Comparison of ENCODE assay signal across 14 cellular contexts in the genomic region with DNA sequence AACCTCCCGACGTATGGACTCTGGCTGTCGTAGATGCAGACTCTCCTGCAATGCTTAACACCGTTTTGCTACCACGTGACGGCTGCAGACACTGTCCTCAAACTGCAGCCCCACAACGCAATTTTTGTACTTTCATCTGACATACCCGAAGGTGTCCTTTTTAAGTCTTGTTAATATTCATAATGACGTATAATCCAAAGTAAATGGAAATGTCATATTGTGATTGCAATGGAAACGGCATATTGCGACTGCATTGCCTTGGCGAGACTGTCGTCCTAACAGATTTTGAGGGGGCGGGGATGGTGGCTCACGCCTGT.
A peak's percentile ranks its signal among the peaks of the same experiment; 100 is the strongest.
DNase-seq lines count a peak whose midpoint lies in the region; ATAC-seq and TF ChIP-seq lines count a peak whose summit lies in the region.
"Had no signal": no experiment of that assay in that cellular context is flagged by ENCODE, and none has a peak within 500 bp of the region (broad histone marks: within the 10 kb centered on the region; RNA-seq: fewer than 3 reads in every experiment).

No MANE protein-coding gene starts in this region.

- 45% methylated on average over 15 of the region's 15 CpGs for WGBS in heart right ventricle, 2 donors

- intact Hi-C loops in heart right ventricle (cut with DNase I): loop anchor here in 1 of 10 donors (10.0 kb wide), 1 partner anchor 140 kb away; no protein-coding TSS in a partner anchor

- H3K4me2 ChIP-seq in SU-DHL-6 (ENCODE audit: low read depth, low read length, poor library complexity, severe bottlenecking): peak overlapping the region; percentile 50

- peaks cover 7% of the 10 kb centered on the region for H3K4me1 Mint-ChIP-seq in activated naive CD4-positive, alpha-beta T cell treated with anti-CD3 and anti-CD28 coated beads, Interleukin-2, amount 50 U/mL, for 24 hours
- no peaks in the 10 kb centered on the region for H3K4me1 Mint-ChIP-seq in glutamatergic neuron (ENCODE audit: low read depth, unreplicated experiment)
- H3K4me1 Mint-ChIP-seq in stimulated activated memory B cell treated with anti-CD40 and anti-IgM and Interleukin-4, amounts not matched to agents 10 μg/mL and 1 μg/mL and 100 μg/mL, for 72 hours: peaks cover 38% of the 10 kb centered on the region

- H3K9ac ChIP-seq in SU-DHL-6 (ENCODE audit: low read length): peak overlapping the region; percentile 47; the same call in 1 of the 2 replicates

- no peaks in the 10 kb centered on the region for H3K9me2 ChIP-seq in SU-DHL-6 (replicated peaks; ENCODE audit: insufficient read depth, low read length)

- H3K27ac ChIP-seq in SU-DHL-6 (ENCODE audit: low read depth, low read length) (peak overlapping the region; percentile 85), heart right ventricle (no peak overlapping the region)
- H3K27ac ChIP-seq: thyroid gland had no signal

- H3K27me3 Mint-ChIP-seq in activated naive CD4-positive, alpha-beta T cell treated with anti-CD3 and anti-CD28 coated beads, Interleukin-2, amount 50 U/mL, for 24 hours: no peaks in the 10 kb centered on the region
- peaks cover 2% of the 10 kb centered on the region for H3K27me3 Mint-ChIP-seq in glutamatergic neuron (ENCODE audit: unreplicated experiment)
- H3K27me3 Mint-ChIP-seq in stimulated activated memory B cell treated with anti-CD40 and anti-IgM and Interleukin-4, amounts not matched to agents 10 μg/mL and 1 μg/mL and 100 μg/mL, for 72 hours: no peaks in the 10 kb centered on the region

- DNase-seq in activated naive CD4-positive, alpha-beta T cell treated with anti-CD3 and anti-CD28 coated beads, Interleukin-2, amount 50 U/mL, for 72 hours (ENCODE audit: low spot score in 2 of 2): no peak
- DNase-seq in glutamatergic neuron (no peak), COLO829 (ENCODE audit: low spot score) (no peak), heart right ventricle (no peak)
- DNase-seq: ACHN, cerebellar nuclear complex, NCI-H2029 treated with DMSO at 0.1 percent for 48 hours had no signal

- no peaks in the 10 kb centered on the region for H3K79me2 ChIP-seq in SU-DHL-6 (ENCODE audit: insufficient read depth, low read length)

- peaks cover 0 to 21% (median 5%) of the 10 kb centered on the region in 9 donors for H3K4me1 ChIP-seq in heart right ventricle

- ATAC-seq in activated naive CD4-positive, alpha-beta T cell treated with anti-CD3 and anti-CD28 coated beads, Interleukin-2, amount 50 U/mL, for 72 hours: no peak
- no peak for ATAC-seq in stimulated activated memory B cell treated with anti-CD40 and anti-IgM and Interleukin-4, amounts not matched to agents 10 μg/mL and 1 μg/mL and 100 μg/mL, for 72 hours
- ATAC-seq in HG03432 (IDR thresholded peaks at IDR 0.05; ENCODE audit: unreplicated experiment): no peak
- no peak for ATAC-seq in heart right ventricle

- H3K9me3 ChIP-seq in SU-DHL-6 (ENCODE audit: insufficient read depth, low read length) (no peaks in the 10 kb centered on the region), heart right ventricle (no peaks in the 10 kb centered on the region)
- H3K9me3 ChIP-seq: mucosa of descending colon, thyroid gland had no signal

- no peak overlapping the region for H3K4me3 ChIP-seq in SU-DHL-6 (ENCODE audit: insufficient read depth, low read length, poor library complexity, severe bottlenecking)
- H3K4me3 ChIP-seq in heart right ventricle: peak overlapping the region in 3 of 10 donors; percentile 16 to 41 (median 25)
- H3K4me3 ChIP-seq: mucosa of descending colon, thyroid gland had no signal

- H3K27ac Mint-ChIP-seq in activated naive CD4-positive, alpha-beta T cell treated with anti-CD3 and anti-CD28 coated beads, Interleukin-2, amount 50 U/mL, for 24 hours: no peak overlapping the region
- no peak overlapping the region for H3K27ac Mint-ChIP-seq in activated naive CD4-positive, alpha-beta T cell treated with anti-CD3 and anti-CD28 coated beads, Interleukin-2, amount 50 U/mL, for 72 hours
- H3K27ac Mint-ChIP-seq in glutamatergic neuron (ENCODE audit: unreplicated experiment): no peak overlapping the region
- peak overlapping the region; percentile 80 for H3K27ac Mint-ChIP-seq in stimulated activated memory B cell treated with anti-CD40 and anti-IgM and Interleukin-4, amounts not matched to agents 10 μg/mL and 1 μg/mL and 100 μg/mL, for 72 hours
- H3K27ac Mint-ChIP-seq: progenitor cell of endocrine pancreas had no signal

- TF ChIP-seq CTCF in SU-DHL-6 (IDR thresholded peaks at IDR 0.05; ENCODE audit: insufficient read depth, low read length, poor library complexity, severe bottlenecking): no peak
- TF ChIP-seq CTCF in glutamatergic neuron (IDR thresholded peaks at IDR 0.05; ENCODE audit: partially characterized antibody, unreplicated experiment): peak; percentile 27
- no peak for TF ChIP-seq CTCF in heart right ventricle (IDR thresholded peaks at IDR 0.05)

- H3F3A ChIP-seq in SU-DHL-6 (ENCODE audit: insufficient read depth): peaks cover 21% of the 10 kb centered on the region; the same call in 1 of the 2 replicates

- no peaks in the 10 kb centered on the region for H3K36me3 Mint-ChIP-seq in activated naive CD4-positive, alpha-beta T cell treated with anti-CD3 and anti-CD28 coated beads, Interleukin-2, amount 50 U/mL, for 24 hours
- H3K36me3 Mint-ChIP-seq in activated naive CD4-positive, alpha-beta T cell treated with anti-CD3 and anti-CD28 coated beads, Interleukin-2, amount 50 U/mL, for 72 hours: no peaks in the 10 kb centered on the region
- no peaks in the 10 kb centered on the region for H3K36me3 Mint-ChIP-seq in glutamatergic neuron (ENCODE audit: unreplicated experiment)
- H3K36me3 Mint-ChIP-seq in stimulated activated memory B cell treated with anti-CD40 and anti-IgM and Interleukin-4, amounts not matched to agents 10 μg/mL and 1 μg/mL and 100 μg/mL, for 72 hours: no peaks in the 10 kb centered on the region

- H3K27me3 ChIP-seq in SU-DHL-6 (ENCODE audit: low read length): no peaks in the 10 kb centered on the region
- H3K27me3 ChIP-seq in heart right ventricle: peaks cover 0 to 57% (median 22%) of the 10 kb centered on the region in 7 donors
- H3K27me3 ChIP-seq: thyroid gland had no signal

- H3K9me3 Mint-ChIP-seq in activated naive CD4-positive, alpha-beta T cell treated with anti-CD3 and anti-CD28 coated beads, Interleukin-2, amount 50 U/mL, for 24 hours: no peaks in the 10 kb centered on the region
- peaks cover 0 to 3% of the 10 kb centered on the region in 2 donors for H3K9me3 Mint-ChIP-seq in activated naive CD4-positive, alpha-beta T cell treated with anti-CD3 and anti-CD28 coated beads, Interleukin-2, amount 50 U/mL, for 72 hours
- H3K9me3 Mint-ChIP-seq in glutamatergic neuron (ENCODE audit: unreplicated experiment): peaks cover 2% of the 10 kb centered on the region
- H3K9me3 Mint-ChIP-seq in stimulated activated memory B cell treated with anti-CD40 and anti-IgM and Interleukin-4, amounts not matched to agents 10 μg/mL and 1 μg/mL and 100 μg/mL, for 72 hours: no peaks in the 10 kb centered on the region

- no peaks in the 10 kb centered on the region for H4K20me1 ChIP-seq in SU-DHL-6 (ENCODE audit: low read depth, low read length)

- H2AFZ ChIP-seq in SU-DHL-6 (ENCODE audit: low read depth, low read length, severe bottlenecking): no peak overlapping the region

- H3K36me3 ChIP-seq in SU-DHL-6 (ENCODE audit: low read length) (no peaks in the 10 kb centered on the region), heart right ventricle (no peaks in the 10 kb centered on the region)
- H3K36me3 ChIP-seq: thyroid gland had no signal

- H3K4me3 Mint-ChIP-seq in activated naive CD4-positive, alpha-beta T cell treated with anti-CD3 and anti-CD28 coated beads, Interleukin-2, amount 50 U/mL, for 24 hours: peak overlapping the region; percentile 66
- H3K4me3 Mint-ChIP-seq in glutamatergic neuron (ENCODE audit: unreplicated experiment): no peak overlapping the region
- H3K4me3 Mint-ChIP-seq in stimulated activated memory B cell treated with anti-CD40 and anti-IgM and Interleukin-4, amounts not matched to agents 10 μg/mL and 1 μg/mL and 100 μg/mL, for 72 hours: peak overlapping the region; percentile 59
